In the genomic region with DNA sequence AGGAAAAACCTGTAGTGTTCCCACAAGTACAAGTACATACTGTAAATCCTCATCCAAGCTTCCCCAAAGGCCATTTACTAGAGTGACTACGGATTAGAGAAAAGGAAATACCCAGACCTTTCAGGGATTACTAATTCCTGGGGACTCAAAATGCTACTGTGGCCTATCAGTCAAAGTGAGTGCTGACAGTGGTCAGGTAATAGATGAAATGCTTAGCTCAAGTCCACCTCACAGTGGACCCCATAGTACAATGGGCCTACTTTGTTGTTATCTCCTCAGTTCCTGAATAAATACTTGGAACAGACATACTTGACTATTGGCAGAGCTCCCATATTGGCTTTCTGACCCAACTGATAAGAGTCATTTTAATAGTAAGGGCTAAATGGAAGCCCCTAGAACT, we compare ENCODE assay signal across 1 cellular context.
A peak's percentile ranks its signal among the peaks of the same experiment; 100 is the strongest.
TF ChIP-seq lines count a peak whose summit lies in the region.

No MANE protein-coding gene starts in this region.

TF ChIP-seq in HepG2, 621 proteins besides CTCF, POLR2A, EP300 and RAD21 (continued from another document and continues in another):
- TF ChIP-seq, protein P1, sequence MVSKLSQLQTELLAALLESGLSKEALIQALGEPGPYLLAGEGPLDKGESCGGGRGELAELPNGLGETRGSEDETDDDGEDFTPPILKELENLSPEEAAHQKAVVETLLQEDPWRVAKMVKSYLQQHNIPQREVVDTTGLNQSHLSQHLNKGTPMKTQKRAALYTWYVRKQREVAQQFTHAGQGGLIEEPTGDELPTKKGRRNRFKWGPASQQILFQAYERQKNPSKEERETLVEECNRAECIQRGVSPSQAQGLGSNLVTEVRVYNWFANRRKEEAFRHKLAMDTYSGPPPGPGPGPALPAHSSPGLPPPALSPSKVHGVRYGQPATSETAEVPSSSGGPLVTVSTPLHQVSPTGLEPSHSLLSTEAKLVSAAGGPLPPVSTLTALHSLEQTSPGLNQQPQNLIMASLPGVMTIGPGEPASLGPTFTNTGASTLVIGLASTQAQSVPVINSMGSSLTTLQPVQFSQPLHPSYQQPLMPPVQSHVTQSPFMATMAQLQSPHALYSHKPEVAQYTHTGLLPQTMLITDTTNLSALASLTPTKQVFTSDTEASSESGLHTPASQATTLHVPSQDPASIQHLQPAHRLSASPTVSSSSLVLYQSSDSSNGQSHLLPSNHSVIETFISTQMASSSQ (IDR thresholded peaks at IDR 0.05; ENCODE audit: low read depth): no peak; the same call in 1 of the 2 replicates
- TF ChIP-seq, protein P1 (CRISPR knock-in tag; IDR thresholded peaks at IDR 0.05; ENCODE audit: borderline replicate concordance): peak; percentile 35; the same call in 1 of the 2 replicates
- TF ChIP-seq ARID2 (CRISPR knock-in tag; IDR thresholded peaks at IDR 0.05; ENCODE audit: borderline replicate concordance) (no peak), GLI4 (CRISPR knock-in tag; IDR thresholded peaks at IDR 0.05; ENCODE audit: borderline replicate concordance) (no peak), ZNF260 (CRISPR knock-in tag; IDR thresholded peaks at IDR 0.05; ENCODE audit: borderline replicate concordance, low read depth) (no peak), PCBP1 (IDR thresholded peaks at IDR 0.05; ENCODE audit: borderline replicate concordance, low read depth, low read length) (no peak), CCAR2 (optimal IDR thresholded peaks at IDR 0.05; ENCODE audit: low read depth, low read length) (no peak), SNAI1 (CRISPR knock-in tag; IDR thresholded peaks at IDR 0.05; ENCODE audit: borderline replicate concordance) (no peak), GATAD2A (CRISPR knock-in tag; IDR thresholded peaks at IDR 0.05) (peak; percentile 88), ZMYM4 (CRISPR knock-in tag; IDR thresholded peaks at IDR 0.05) (peak; percentile 49; the same call in 1 of the 2 replicates), KLF9 (CRISPR knock-in tag; IDR thresholded peaks at IDR 0.05; ENCODE audit: low read depth) (no peak), NCOR1 (IDR thresholded peaks at IDR 0.05; ENCODE audit: borderline replicate concordance, low read length) (peak; percentile 47; the same call in 1 of the 2 replicates), JARID2 (CRISPR knock-in tag; IDR thresholded peaks at IDR 0.05; ENCODE audit: insufficient replicate concordance) (no peak), DR1 (CRISPR knock-in tag; IDR thresholded peaks at IDR 0.05) (no peak), PLRG1 (conservative IDR thresholded peaks at IDR 0.05) (no peak), XRCC5 (optimal IDR thresholded peaks at IDR 0.05; ENCODE audit: low read length) (no peak), FOXM1 (CRISPR knock-in tag; IDR thresholded peaks at IDR 0.05) (no peak), ISL2 (CRISPR knock-in tag; IDR thresholded peaks at IDR 0.05) (peak; percentile 83), MTF2 (CRISPR knock-in tag; IDR thresholded peaks at IDR 0.05; ENCODE audit: borderline replicate concordance) (no peak), STAG1 (CRISPR knock-in tag; IDR thresholded peaks at IDR 0.05) (no peak), ZNF572 (CRISPR knock-in tag; IDR thresholded peaks at IDR 0.05) (no peak), FOXO1 (CRISPR knock-in tag; IDR thresholded peaks at IDR 0.05) (peak; percentile 43; the same call in 1 of the 2 replicates), ZNF331 (CRISPR knock-in tag; IDR thresholded peaks at IDR 0.05) (peak; percentile 53; the same call in 1 of the 2 replicates), ATF7 (IDR thresholded peaks at IDR 0.05) (no peak), ATF7 (CRISPR knock-in tag; IDR thresholded peaks at IDR 0.05) (no peak), ZNF44 (CRISPR knock-in tag; IDR thresholded peaks at IDR 0.05) (no peak)
- TF ChIP-seq, protein P2, sequence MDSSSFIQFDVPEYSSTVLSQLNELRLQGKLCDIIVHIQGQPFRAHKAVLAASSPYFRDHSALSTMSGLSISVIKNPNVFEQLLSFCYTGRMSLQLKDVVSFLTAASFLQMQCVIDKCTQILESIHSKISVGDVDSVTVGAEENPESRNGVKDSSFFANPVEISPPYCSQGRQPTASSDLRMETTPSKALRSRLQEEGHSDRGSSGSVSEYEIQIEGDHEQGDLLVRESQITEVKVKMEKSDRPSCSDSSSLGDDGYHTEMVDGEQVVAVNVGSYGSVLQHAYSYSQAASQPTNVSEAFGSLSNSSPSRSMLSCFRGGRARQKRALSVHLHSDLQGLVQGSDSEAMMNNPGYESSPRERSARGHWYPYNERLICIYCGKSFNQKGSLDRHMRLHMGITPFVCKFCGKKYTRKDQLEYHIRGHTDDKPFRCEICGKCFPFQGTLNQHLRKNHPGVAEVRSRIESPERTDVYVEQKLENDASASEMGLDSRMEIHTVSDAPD (CRISPR knock-in tag; IDR thresholded peaks at IDR 0.05): no peak
- TF ChIP-seq, protein P3, sequence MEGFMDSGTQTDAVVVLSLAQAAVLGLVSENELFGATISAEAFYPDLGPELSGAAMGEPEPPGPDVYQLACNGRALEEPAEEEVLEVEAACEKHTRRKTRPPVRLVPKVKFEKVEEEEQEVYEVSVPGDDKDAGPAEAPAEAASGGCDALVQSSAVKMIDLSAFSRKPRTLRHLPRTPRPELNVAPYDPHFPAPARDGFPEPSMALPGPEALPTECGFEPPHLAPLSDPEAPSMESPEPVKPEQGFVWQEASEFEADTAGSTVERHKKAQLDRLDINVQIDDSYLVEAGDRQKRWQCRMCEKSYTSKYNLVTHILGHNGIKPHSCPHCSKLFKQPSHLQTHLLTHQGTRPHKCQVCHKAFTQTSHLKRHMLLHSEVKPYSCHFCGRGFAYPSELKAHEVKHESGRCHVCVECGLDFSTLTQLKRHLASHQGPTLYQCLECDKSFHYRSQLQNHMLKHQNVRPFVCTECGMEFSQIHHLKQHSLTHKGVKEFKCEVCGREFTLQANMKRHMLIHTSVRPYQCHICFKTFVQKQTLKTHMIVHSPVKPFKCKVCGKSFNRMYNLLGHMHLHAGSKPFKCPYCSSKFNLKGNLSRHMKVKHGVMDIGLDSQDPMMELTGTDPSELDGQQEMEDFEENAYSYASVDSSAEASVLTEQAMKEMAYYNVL (CRISPR knock-in tag; IDR thresholded peaks at IDR 0.05; ENCODE audit: borderline replicate concordance): no peak
- TF ChIP-seq, protein P4, sequence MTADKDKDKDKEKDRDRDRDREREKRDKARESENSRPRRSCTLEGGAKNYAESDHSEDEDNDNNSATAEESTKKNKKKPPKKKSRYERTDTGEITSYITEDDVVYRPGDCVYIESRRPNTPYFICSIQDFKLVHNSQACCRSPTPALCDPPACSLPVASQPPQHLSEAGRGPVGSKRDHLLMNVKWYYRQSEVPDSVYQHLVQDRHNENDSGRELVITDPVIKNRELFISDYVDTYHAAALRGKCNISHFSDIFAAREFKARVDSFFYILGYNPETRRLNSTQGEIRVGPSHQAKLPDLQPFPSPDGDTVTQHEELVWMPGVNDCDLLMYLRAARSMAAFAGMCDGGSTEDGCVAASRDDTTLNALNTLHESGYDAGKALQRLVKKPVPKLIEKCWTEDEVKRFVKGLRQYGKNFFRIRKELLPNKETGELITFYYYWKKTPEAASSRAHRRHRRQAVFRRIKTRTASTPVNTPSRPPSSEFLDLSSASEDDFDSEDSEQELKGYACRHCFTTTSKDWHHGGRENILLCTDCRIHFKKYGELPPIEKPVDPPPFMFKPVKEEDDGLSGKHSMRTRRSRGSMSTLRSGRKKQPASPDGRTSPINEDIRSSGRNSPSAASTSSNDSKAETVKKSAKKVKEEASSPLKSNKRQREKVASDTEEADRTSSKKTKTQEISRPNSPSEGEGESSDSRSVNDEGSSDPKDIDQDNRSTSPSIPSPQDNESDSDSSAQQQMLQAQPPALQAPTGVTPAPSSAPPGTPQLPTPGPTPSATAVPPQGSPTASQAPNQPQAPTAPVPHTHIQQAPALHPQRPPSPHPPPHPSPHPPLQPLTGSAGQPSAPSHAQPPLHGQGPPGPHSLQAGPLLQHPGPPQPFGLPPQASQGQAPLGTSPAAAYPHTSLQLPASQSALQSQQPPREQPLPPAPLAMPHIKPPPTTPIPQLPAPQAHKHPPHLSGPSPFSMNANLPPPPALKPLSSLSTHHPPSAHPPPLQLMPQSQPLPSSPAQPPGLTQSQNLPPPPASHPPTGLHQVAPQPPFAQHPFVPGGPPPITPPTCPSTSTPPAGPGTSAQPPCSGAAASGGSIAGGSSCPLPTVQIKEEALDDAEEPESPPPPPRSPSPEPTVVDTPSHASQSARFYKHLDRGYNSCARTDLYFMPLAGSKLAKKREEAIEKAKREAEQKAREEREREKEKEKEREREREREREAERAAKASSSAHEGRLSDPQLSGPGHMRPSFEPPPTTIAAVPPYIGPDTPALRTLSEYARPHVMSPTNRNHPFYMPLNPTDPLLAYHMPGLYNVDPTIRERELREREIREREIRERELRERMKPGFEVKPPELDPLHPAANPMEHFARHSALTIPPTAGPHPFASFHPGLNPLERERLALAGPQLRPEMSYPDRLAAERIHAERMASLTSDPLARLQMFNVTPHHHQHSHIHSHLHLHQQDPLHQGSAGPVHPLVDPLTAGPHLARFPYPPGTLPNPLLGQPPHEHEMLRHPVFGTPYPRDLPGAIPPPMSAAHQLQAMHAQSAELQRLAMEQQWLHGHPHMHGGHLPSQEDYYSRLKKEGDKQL (CRISPR knock-in tag; IDR thresholded peaks at IDR 0.05; ENCODE audit: low read depth): no peak; the same call in 1 of the 2 replicates
- TF ChIP-seq, protein P5, sequence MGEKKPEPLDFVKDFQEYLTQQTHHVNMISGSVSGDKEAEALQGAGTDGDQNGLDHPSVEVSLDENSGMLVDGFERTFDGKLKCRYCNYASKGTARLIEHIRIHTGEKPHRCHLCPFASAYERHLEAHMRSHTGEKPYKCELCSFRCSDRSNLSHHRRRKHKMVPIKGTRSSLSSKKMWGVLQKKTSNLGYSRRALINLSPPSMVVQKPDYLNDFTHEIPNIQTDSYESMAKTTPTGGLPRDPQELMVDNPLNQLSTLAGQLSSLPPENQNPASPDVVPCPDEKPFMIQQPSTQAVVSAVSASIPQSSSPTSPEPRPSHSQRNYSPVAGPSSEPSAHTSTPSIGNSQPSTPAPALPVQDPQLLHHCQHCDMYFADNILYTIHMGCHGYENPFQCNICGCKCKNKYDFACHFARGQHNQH (CRISPR knock-in tag; IDR thresholded peaks at IDR 0.05): peak; percentile 63; the same call in 1 of the 2 replicates
- TF ChIP-seq, protein P6, sequence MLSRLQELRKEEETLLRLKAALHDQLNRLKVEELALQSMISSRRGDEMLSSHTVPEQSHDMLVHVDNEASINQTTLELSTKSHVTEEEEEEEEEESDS (CRISPR knock-in tag; IDR thresholded peaks at IDR 0.05; ENCODE audit: borderline replicate concordance): no peak
- TF ChIP-seq, protein P7, sequence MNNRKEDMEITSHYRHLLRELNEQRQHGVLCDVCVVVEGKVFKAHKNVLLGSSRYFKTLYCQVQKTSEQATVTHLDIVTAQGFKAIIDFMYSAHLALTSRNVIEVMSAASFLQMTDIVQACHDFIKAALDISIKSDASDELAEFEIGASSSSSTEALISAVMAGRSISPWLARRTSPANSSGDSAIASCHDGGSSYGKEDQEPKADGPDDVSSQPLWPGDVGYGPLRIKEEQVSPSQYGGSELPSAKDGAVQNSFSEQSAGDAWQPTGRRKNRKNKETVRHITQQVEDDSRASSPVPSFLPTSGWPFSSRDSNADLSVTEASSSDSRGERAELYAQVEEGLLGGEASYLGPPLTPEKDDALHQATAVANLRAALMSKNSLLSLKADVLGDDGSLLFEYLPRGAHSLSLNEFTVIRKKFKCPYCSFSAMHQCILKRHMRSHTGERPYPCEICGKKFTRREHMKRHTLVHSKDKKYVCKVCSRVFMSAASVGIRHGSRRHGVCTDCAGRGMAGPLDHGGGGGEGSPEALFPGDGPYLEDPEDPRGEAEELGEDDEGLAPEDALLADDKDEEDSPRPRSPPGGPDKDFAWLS (CRISPR knock-in tag; IDR thresholded peaks at IDR 0.05; ENCODE audit: borderline replicate concordance): no peak
- TF ChIP-seq, protein P8, sequence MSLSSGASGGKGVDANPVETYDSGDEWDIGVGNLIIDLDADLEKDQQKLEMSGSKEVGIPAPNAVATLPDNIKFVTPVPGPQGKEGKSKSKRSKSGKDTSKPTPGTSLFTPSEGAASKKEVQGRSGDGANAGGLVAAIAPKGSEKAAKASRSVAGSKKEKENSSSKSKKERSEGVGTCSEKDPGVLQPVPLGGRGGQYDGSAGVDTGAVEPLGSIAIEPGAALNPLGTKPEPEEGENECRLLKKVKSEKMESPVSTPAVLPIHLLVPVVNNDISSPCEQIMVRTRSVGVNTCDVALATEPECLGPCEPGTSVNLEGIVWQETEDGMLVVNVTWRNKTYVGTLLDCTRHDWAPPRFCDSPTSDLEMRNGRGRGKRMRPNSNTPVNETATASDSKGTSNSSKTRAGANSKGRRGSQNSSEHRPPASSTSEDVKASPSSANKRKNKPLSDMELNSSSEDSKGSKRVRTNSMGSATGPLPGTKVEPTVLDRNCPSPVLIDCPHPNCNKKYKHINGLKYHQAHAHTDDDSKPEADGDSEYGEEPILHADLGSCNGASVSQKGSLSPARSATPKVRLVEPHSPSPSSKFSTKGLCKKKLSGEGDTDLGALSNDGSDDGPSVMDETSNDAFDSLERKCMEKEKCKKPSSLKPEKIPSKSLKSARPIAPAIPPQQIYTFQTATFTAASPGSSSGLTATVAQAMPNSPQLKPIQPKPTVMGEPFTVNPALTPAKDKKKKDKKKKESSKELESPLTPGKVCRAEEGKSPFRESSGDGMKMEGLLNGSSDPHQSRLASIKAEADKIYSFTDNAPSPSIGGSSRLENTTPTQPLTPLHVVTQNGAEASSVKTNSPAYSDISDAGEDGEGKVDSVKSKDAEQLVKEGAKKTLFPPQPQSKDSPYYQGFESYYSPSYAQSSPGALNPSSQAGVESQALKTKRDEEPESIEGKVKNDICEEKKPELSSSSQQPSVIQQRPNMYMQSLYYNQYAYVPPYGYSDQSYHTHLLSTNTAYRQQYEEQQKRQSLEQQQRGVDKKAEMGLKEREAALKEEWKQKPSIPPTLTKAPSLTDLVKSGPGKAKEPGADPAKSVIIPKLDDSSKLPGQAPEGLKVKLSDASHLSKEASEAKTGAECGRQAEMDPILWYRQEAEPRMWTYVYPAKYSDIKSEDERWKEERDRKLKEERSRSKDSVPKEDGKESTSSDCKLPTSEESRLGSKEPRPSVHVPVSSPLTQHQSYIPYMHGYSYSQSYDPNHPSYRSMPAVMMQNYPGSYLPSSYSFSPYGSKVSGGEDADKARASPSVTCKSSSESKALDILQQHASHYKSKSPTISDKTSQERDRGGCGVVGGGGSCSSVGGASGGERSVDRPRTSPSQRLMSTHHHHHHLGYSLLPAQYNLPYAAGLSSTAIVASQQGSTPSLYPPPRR (CRISPR knock-in tag; IDR thresholded peaks at IDR 0.05; ENCODE audit: borderline replicate concordance): 0 out of 2 replicates have a peak, but pooled peaks have one; percentile 64
- TF ChIP-seq, protein P9, sequence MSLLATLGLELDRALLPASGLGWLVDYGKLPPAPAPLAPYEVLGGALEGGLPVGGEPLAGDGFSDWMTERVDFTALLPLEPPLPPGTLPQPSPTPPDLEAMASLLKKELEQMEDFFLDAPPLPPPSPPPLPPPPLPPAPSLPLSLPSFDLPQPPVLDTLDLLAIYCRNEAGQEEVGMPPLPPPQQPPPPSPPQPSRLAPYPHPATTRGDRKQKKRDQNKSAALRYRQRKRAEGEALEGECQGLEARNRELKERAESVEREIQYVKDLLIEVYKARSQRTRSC (CRISPR knock-in tag; IDR thresholded peaks at IDR 0.05; ENCODE audit: low read depth): no peak
